Comparison of ENCODE assay signal across 1 cellular context in the genomic region with DNA sequence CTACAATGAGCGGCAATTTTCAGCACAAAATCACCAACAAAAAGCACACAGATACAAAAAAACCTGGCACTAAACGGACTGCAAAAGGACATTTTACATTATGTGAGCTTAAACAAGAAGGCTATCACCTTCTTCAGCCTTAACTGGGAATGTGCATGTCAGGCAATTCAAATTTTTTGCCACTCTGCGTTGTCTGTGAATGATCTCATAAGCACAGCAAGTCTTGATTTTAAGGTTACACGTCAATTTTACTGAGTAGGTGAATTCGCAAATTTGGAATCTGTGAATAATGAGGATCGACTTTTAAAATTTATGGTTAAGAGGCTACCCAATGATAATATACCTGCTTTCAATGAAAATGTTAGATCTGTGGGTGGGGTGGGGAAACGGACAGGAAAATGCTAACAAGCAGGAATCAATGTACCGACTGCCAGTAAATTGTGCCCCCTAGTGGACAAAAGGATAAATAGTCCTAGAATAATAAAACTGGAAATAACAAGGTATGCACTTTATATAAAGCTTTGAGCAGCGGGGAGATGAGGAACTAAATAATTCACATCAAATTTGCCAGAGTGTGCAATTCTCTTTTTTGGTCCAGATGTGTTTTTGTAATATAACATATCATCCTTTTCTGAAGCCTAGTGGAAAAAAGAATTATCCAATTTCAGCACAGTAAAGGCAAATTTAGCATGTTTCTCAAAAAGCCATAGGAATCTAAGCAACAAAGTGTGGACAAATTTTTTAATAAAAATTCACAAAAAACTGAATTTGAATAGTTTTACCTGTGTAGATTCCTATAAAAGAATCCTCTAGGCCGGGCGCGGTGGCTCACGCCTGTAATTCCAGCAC.
TF ChIP-seq lines count a peak whose summit lies in the region.

No MANE protein-coding gene starts in this region.

TF ChIP-seq in GM23338, 12 proteins besides CTCF, POLR2A, EP300 and RAD21 (continued from another document):
- TF ChIP-seq REST (IDR thresholded peaks at IDR 0.05; ENCODE audit: unreplicated experiment) (no peak), POLR2AphosphoS5 (IDR thresholded peaks at IDR 0.05; ENCODE audit: low read depth) (no peak), EZH2phosphoT487 (IDR thresholded peaks at IDR 0.05; ENCODE audit: unreplicated experiment) (no peak), JUNB (IDR thresholded peaks at IDR 0.05; ENCODE audit: unreplicated experiment) (no peak), NANOG (IDR thresholded peaks at IDR 0.05; ENCODE audit: borderline replicate concordance) (no peak)
